ENCODE assay signal across 8 cellular contexts in the genomic region with DNA sequence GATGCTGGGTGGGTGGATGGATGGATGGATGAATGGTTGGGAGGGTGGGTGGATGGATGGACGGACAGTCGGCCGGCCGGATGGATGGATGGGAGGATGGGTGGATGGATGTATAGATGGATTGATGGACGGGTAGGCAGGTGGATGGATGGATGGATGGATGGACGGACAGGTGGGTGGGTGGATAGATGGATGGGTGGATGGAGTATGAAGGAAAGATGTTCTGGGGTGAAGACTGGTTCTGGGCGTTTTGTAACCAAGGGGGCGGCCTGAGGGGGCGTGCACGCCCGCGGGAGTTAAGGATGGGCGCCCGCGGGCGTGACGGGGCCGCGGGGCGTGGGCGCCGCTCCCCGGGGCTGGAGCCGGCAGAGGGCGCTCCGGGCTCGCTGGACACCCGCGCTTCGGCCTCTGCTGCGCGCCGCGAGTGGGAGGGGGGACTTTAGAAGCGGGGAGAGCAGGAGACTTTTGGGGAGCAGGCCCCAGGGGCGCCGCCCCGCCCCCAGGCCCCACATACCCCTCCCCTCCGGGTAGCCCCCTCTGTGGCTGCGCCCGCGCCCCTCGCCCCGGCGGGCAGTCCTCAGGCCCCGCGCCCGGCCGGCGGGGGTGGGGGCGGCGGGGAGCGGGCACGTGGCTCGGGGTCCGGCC. TPM values are rescaled to one million over a fixed set of nuclear protein-coding genes. Genes with fewer than 3 reads are reported as not detected.
DNase-seq lines count a peak whose midpoint lies in the region; ATAC-seq and TF ChIP-seq lines count a peak whose summit lies in the region.

A gene (plus strand): TSS at position 407 of the 645 bp plus-strand sequence. CDS start 405 bp downstream, outside the sequence.

- intact Hi-C loops in CD14-positive monocyte (cut with micrococcal nuclease), result loop anchor here (2.0 to 10.0 kb wide), 3 partner anchors 219 to 537 kb away; a partner anchor contains a TSS

- peak within 1 kb of the TSS; percentile 30 for H3K4me3 ChIP-seq in fibroblast of pulmonary artery (replicated peaks; ENCODE audit: low read depth, low read length)

- DNase-seq in CD14-positive monocyte (ENCODE audit: low spot score) (peak; percentile 52), GM19240 (ENCODE audit: insufficient read length, low spot score) (peak; percentile 52), UCSD-AML1 (lab: John Stamatoyannopoulos, UW; ENCODE audit: unreplicated experiment) (peak; percentile 39), fibroblast of pulmonary artery (ENCODE audit: low read depth) (peak; percentile 23), nephron progenitor cell (peak; percentile 79)

- H3K36me3 Mint-ChIP-seq in CD14-positive monocyte, result peaks cover 2 to 14% of the 10 kb centered on the region in 2 donors
- no peaks in the 10 kb centered on the region for H3K36me3 Mint-ChIP-seq in nephron progenitor cell (ENCODE audit: low read depth)

- H3K9me3 Mint-ChIP-seq in CD14-positive monocyte (peaks cover 0 to 10% (median 3%) of the 10 kb centered on the region in 7 donors), nephron progenitor cell (no peaks in the 10 kb centered on the region)

- H3K4me1 Mint-ChIP-seq in CD14-positive monocyte (peaks cover 2% of the 10 kb centered on the region), nephron progenitor cell (peaks cover 11% of the 10 kb centered on the region)

- TF ChIP-seq CTCF in CD14-positive monocyte (IDR thresholded peaks at IDR 0.05) (peak; percentile 78), fibroblast of pulmonary artery (IDR thresholded peaks at IDR 0.05; ENCODE audit: low read length, missing control alignments) (peak; percentile 25), nephron progenitor cell (IDR thresholded peaks at IDR 0.05) (peak; percentile 49)

- H3K27me3 Mint-ChIP-seq in CD14-positive monocyte (ENCODE audit: low read depth in 3 of 3) (peaks cover 28 to 53% (median 40%) of the 10 kb centered on the region in 3 donors), nephron progenitor cell (ENCODE audit: low read depth, poor library complexity) (peaks cover 32% of the 10 kb centered on the region)

- H3K27ac Mint-ChIP-seq in CD14-positive monocyte, result peak within 1 kb of the TSS in 1 of 7 donors; percentile 3
- no peak within 1 kb of the TSS for H3K27ac Mint-ChIP-seq in nephron progenitor cell

- ATAC-seq in HG02588 (IDR thresholded peaks at IDR 0.05; ENCODE audit: unreplicated experiment) (no peak), GM18873 (IDR thresholded peaks at IDR 0.05; ENCODE audit: low FRiP score, unreplicated experiment) (no peak), GM21723 (IDR thresholded peaks at IDR 0.05; ENCODE audit: unreplicated experiment) (no peak)

- H3K4me3 Mint-ChIP-seq in CD14-positive monocyte, result peak within 1 kb of the TSS; percentile 53 to 82
- H3K4me3 Mint-ChIP-seq in nephron progenitor cell, result peak within 1 kb of the TSS; percentile 86

RNA-seq across cellular contexts. Expression of the gene that starts here (rescaled TPM):
- polyA plus RNA-seq in CD14-positive monocyte, result 1 to 10 TPM in 1 of 2 donors, under 1 TPM in 1; 0.33 to 1.4 TPM

Comparison
In these comparisons a context has a peak if more than half of its experiments do, and no peak if none do; other contexts are left out.
1. DNase-seq: peak in every context shown above with its lines; median percentile 79 in nephron progenitor cell; 52 in CD14-positive monocyte; 52 in GM19240; 39 in UCSD-AML1; 23 in fibroblast of pulmonary artery.
2. CTCF ChIP-seq: peak in every context shown above with its lines; median percentile 78 in CD14-positive monocyte; 49 in nephron progenitor cell; 25 in fibroblast of pulmonary artery.